Comparison of ENCODE assay signal across 1 cellular context in the genomic region with DNA sequence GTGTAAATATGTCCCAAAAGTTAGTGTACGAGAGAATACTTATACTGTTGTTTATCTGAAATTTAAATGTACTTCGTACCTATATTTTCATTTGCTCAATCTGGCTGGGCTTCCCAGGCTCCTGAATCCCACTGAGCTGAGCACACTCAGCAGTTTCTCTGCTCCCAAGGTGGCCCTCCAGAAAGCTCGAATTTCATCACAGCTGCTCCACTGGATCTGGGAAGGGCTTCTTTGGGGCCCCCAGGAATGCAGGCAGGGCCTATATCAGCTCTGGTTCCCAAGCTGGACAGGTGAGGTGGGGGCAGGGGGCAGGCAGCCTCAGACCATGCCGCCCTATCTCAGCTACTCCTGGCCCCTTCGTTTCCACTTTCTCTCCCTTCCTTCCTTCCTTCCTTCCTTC.
TF ChIP-seq lines count a peak whose summit lies in the region.

No MANE protein-coding gene starts in this region.

TF ChIP-seq in WTC11, 78 proteins besides CTCF, POLR2A, EP300 and RAD21 (continued from another document):
- TF ChIP-seq, protein P1, sequence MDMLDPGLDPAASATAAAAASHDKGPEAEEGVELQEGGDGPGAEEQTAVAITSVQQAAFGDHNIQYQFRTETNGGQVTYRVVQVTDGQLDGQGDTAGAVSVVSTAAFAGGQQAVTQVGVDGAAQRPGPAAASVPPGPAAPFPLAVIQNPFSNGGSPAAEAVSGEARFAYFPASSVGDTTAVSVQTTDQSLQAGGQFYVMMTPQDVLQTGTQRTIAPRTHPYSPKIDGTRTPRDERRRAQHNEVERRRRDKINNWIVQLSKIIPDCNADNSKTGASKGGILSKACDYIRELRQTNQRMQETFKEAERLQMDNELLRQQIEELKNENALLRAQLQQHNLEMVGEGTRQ (CRISPR knock-in tag; IDR thresholded peaks at IDR 0.05), result no peak
- TF ChIP-seq TP53 (CRISPR knock-in tag; IDR thresholded peaks at IDR 0.05) (no peak), PRRX2 (CRISPR knock-in tag; IDR thresholded peaks at IDR 0.05) (no peak), SOX15 (CRISPR knock-in tag; IDR thresholded peaks at IDR 0.05) (no peak)
- TF ChIP-seq, protein P2, sequence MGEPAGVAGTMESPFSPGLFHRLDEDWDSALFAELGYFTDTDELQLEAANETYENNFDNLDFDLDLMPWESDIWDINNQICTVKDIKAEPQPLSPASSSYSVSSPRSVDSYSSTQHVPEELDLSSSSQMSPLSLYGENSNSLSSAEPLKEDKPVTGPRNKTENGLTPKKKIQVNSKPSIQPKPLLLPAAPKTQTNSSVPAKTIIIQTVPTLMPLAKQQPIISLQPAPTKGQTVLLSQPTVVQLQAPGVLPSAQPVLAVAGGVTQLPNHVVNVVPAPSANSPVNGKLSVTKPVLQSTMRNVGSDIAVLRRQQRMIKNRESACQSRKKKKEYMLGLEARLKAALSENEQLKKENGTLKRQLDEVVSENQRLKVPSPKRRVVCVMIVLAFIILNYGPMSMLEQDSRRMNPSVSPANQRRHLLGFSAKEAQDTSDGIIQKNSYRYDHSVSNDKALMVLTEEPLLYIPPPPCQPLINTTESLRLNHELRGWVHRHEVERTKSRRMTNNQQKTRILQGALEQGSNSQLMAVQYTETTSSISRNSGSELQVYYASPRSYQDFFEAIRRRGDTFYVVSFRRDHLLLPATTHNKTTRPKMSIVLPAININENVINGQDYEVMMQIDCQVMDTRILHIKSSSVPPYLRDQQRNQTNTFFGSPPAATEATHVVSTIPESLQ (CRISPR knock-in tag; IDR thresholded peaks at IDR 0.05), result no peak
- TF ChIP-seq, protein P3, sequence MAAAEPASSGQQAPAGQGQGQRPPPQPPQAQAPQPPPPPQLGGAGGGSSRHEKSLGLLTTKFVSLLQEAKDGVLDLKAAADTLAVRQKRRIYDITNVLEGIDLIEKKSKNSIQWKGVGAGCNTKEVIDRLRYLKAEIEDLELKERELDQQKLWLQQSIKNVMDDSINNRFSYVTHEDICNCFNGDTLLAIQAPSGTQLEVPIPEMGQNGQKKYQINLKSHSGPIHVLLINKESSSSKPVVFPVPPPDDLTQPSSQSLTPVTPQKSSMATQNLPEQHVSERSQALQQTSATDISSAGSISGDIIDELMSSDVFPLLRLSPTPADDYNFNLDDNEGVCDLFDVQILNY (CRISPR knock-in tag; IDR thresholded peaks at IDR 0.05), result no peak
